25 cellular contexts compared by ENCODE assay signal in the genomic region with DNA sequence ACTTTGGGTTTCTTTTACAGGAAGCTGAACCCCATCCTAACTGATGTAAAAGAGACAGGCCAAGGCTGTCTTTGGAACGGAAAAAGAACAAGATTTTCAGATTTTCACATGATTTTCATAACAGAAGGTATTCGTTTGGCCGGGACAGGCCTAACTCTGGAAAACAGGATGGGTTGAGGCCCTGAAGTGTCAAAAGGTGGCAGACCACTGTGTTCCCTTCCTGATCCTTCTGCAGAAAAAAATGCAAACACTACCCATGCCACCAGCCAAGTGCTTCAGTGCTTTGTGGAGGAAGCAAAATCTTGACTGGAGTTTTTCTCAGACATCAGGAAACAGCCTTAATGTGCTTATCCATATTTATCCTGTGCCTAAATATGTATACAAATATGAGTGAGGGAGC.
DNase-seq lines count a peak whose midpoint lies in the region; ATAC-seq lines count a peak whose summit lies in the region.
"Had no signal": no experiment of that assay in that cellular context is flagged by ENCODE, and none has a peak within 500 bp of the region (broad histone marks: within the 10 kb centered on the region; RNA-seq: fewer than 3 reads in every experiment).

No MANE protein-coding gene starts in this region.

- intact Hi-C loops in activated CD4-positive, alpha-beta memory T cell treated with anti-CD3 and anti-CD28 coated beads for 36 hours (cut with micrococcal nuclease): no loop called here
- intact Hi-C loops in naive thymus-derived CD4-positive, alpha-beta T cell (cut with micrococcal nuclease): no loop called here

- H3K27ac Mint-ChIP-seq in activated CD4-positive, alpha-beta memory T cell treated with anti-CD3 and anti-CD28 coated beads for 36 hours: peak overlapping the region; percentile 66
- no peak overlapping the region for H3K27ac Mint-ChIP-seq in activated CD4-positive, alpha-beta memory T cell treated with anti-CD3 and anti-CD28 coated beads, Interleukin-2, amount 10 ng/mL, durations not matched to agents 7 days and 5 days
- H3K27ac Mint-ChIP-seq in CD4-positive, CD25-positive, alpha-beta regulatory T cell: peak overlapping the region; percentile 15 to 43 (median 26)
- peak overlapping the region; percentile 73 to 88 for H3K27ac Mint-ChIP-seq in activated naive CD4-positive, alpha-beta T cell treated with anti-CD3 and anti-CD28 coated beads, Interleukin-2, amount 50 U/mL, for 72 hours
- H3K27ac Mint-ChIP-seq in naive thymus-derived CD4-positive, alpha-beta T cell: peak overlapping the region; percentile 82 to 100 (median 90)
- H3K27ac Mint-ChIP-seq: B cell; stimulated activated naive CD8-positive, alpha-beta T cell treated with anti-CD3 and anti-CD28 coated beads, Interleukin-15, Interleukin-2, amounts not matched to agents 100 ng/mL and 50 ng/mL, for 24 hours had no signal

- H3K27ac ChIP-seq in CD4-positive, CD25-positive, alpha-beta regulatory T cell (ENCODE audit: insufficient read depth, low read length, poor library complexity, severe bottlenecking): no peak overlapping the region
- H3K27ac ChIP-seq in naive thymus-derived CD4-positive, alpha-beta T cell (ENCODE audit: low read depth, low read length): peak overlapping the region; percentile 53
- H3K27ac ChIP-seq: body of pancreas, parathyroid adenoma, tibial artery had no signal

- H3K36me3 Mint-ChIP-seq in activated CD4-positive, alpha-beta memory T cell treated with anti-CD3 and anti-CD28 coated beads for 36 hours: no peaks in the 10 kb centered on the region
- no peaks in the 10 kb centered on the region for H3K36me3 Mint-ChIP-seq in activated CD4-positive, alpha-beta memory T cell treated with anti-CD3 and anti-CD28 coated beads, Interleukin-2, amount 10 ng/mL, durations not matched to agents 7 days and 5 days (ENCODE audit: low read depth)
- peaks cover 8% of the 10 kb centered on the region for H3K36me3 Mint-ChIP-seq in CD4-positive, CD25-positive, alpha-beta regulatory T cell
- H3K36me3 Mint-ChIP-seq in activated naive CD4-positive, alpha-beta T cell treated with anti-CD3 and anti-CD28 coated beads, Interleukin-2, amount 50 U/mL, for 72 hours: no peaks in the 10 kb centered on the region
- peaks cover 8 to 50% (median 28%) of the 10 kb centered on the region in 5 donors for H3K36me3 Mint-ChIP-seq in naive thymus-derived CD4-positive, alpha-beta T cell

- H3K4me1 ChIP-seq in CD4-positive, CD25-positive, alpha-beta regulatory T cell (ENCODE audit: control insufficient read depth, insufficient read depth, low read length, poor library complexity, severe bottlenecking): no peaks in the 10 kb centered on the region
- H3K4me1 ChIP-seq in naive thymus-derived CD4-positive, alpha-beta T cell (ENCODE audit: control insufficient read depth in 2 of 2, insufficient read depth in 2 of 2, low read length in 2 of 2): peaks cover 0 to 46% of the 10 kb centered on the region in 2 donors
- H3K4me1 ChIP-seq: body of pancreas, esophagus squamous epithelium, parathyroid adenoma, tibial artery had no signal

- H3K4me1 Mint-ChIP-seq in activated CD4-positive, alpha-beta memory T cell treated with anti-CD3 and anti-CD28 coated beads for 36 hours (ENCODE audit: low read depth): peaks cover 42% of the 10 kb centered on the region
- H3K4me1 Mint-ChIP-seq in activated CD4-positive, alpha-beta memory T cell treated with anti-CD3 and anti-CD28 coated beads, Interleukin-2, amount 10 ng/mL, durations not matched to agents 7 days and 5 days: peaks cover 15% of the 10 kb centered on the region
- peaks cover 0 to 49% (median 17%) of the 10 kb centered on the region in 4 donors for H3K4me1 Mint-ChIP-seq in CD4-positive, CD25-positive, alpha-beta regulatory T cell
- peaks cover 27 to 88% (median 68%) of the 10 kb centered on the region in 7 donors for H3K4me1 Mint-ChIP-seq in naive thymus-derived CD4-positive, alpha-beta T cell
- H3K4me1 Mint-ChIP-seq: B cell had no signal

- no peak overlapping the region for H3K4me3 ChIP-seq in CD4-positive, CD25-positive, alpha-beta regulatory T cell (ENCODE audit: low read depth, low read length)
- no peak overlapping the region for H3K4me3 ChIP-seq in naive thymus-derived CD4-positive, alpha-beta T cell (ENCODE audit: low read length)
- H3K4me3 ChIP-seq: body of pancreas, dorsolateral prefrontal cortex, esophagus squamous epithelium, heart right ventricle, tibial artery had no signal

- no peaks in the 10 kb centered on the region for H3K27me3 ChIP-seq in CD4-positive, CD25-positive, alpha-beta regulatory T cell (ENCODE audit: control insufficient read depth, insufficient read depth, low read length)
- H3K27me3 ChIP-seq in naive thymus-derived CD4-positive, alpha-beta T cell (ENCODE audit: control insufficient read depth in 2 of 2, insufficient read depth in 2 of 2, low read length in 2 of 2): no peaks in the 10 kb centered on the region
- H3K27me3 ChIP-seq: body of pancreas, dorsolateral prefrontal cortex, esophagus squamous epithelium, heart right ventricle, tibial artery had no signal

- POLR2A ChIA-PET in activated CD4-positive, alpha-beta memory T cell treated with anti-CD3 and anti-CD28 coated beads for 36 hours (lab: Charles Lee): no interaction called here
- POLR2A ChIA-PET in activated CD4-positive, alpha-beta memory T cell treated with anti-CD3 and anti-CD28 coated beads, Interleukin-2, amount 10 ng/mL, durations not matched to agents 7 days and 5 days (lab: Charles Lee): no interaction called here
- POLR2A ChIA-PET in naive thymus-derived CD4-positive, alpha-beta T cell (lab: Charles Lee): interaction anchor here (0.6 to 11.1 kb wide), 11 partner anchors 16 to 115 kb away, joined by 3 to 80 read pairs (median 8); partner anchors contain the start of gene IL6ST

- no peak for DNase-seq in activated CD4-positive, alpha-beta memory T cell treated with anti-CD3 and anti-CD28 coated beads for 36 hours
- no peak for DNase-seq in activated CD4-positive, alpha-beta memory T cell treated with anti-CD3 and anti-CD28 coated beads, Interleukin-2, amount 10 ng/mL, durations not matched to agents 7 days and 5 days
- DNase-seq in CD4-positive, CD25-positive, alpha-beta regulatory T cell: no peak
- DNase-seq in activated naive CD4-positive, alpha-beta T cell treated with anti-CD3 and anti-CD28 coated beads, Interleukin-2, amount 50 U/mL, for 72 hours (ENCODE audit: low spot score in 2 of 2): no peak
- DNase-seq in naive thymus-derived CD4-positive, alpha-beta T cell: no peak
- DNase-seq in NCI-H1694 (lab: John Stamatoyannopoulos, UW) (no peak), MV-4-11 (lab: John Stamatoyannopoulos, UW) (no peak)
- DNase-seq: activated CD4-positive, CD25-positive, alpha-beta regulatory T cell; activated effector memory CD4-positive, alpha-beta T cell treated with Interleukin-2 at 50 U/mL for 16 hours; body of pancreas; DMS 273 treated with DMSO at 0.1 percent for 48 hours; dorsolateral prefrontal cortex; esophagus squamous epithelium; foreskin melanocyte; heart right ventricle; mammary epithelial cell; NCI-H1048; NCI-H446 treated with DMSO at 0.1 percent for 48 hours; NCI-H82; stimulated activated CD4-positive, alpha-beta T cell treated with anti-CD3 and anti-CD28 coated beads, Interleukin-2, amount 100 ng/mL, for 24 hours; tibial artery had no signal

- CTCF ChIA-PET in activated CD4-positive, alpha-beta memory T cell treated with anti-CD3 and anti-CD28 coated beads for 36 hours (lab: Charles Lee): no interaction called here
- CTCF ChIA-PET in activated CD4-positive, alpha-beta memory T cell treated with anti-CD3 and anti-CD28 coated beads, Interleukin-2, amount 10 ng/mL, durations not matched to agents 7 days and 5 days (lab: Charles Lee): no interaction called here
- CTCF ChIA-PET in naive thymus-derived CD4-positive, alpha-beta T cell (lab: Charles Lee): interaction anchor here (1.1 kb wide), 1 partner anchor 93 kb away, joined by 4 read pairs; no protein-coding TSS in a partner anchor

- H3K9me3 ChIP-seq in CD4-positive, CD25-positive, alpha-beta regulatory T cell (ENCODE audit: control insufficient read depth in 2 of 2, low read length in 2 of 2): no peaks in the 10 kb centered on the region
- no peaks in the 10 kb centered on the region for H3K9me3 ChIP-seq in naive thymus-derived CD4-positive, alpha-beta T cell (ENCODE audit: control insufficient read depth in 2 of 3, low read length in 3 of 3)
- H3K9me3 ChIP-seq: body of pancreas, esophagus squamous epithelium, heart right ventricle, tibial artery had no signal

- no peak for ATAC-seq in CD4-positive, CD25-positive, alpha-beta regulatory T cell (ENCODE audit: low read depth in 2 of 2)
- ATAC-seq in activated naive CD4-positive, alpha-beta T cell treated with anti-CD3 and anti-CD28 coated beads, Interleukin-2, amount 50 U/mL, for 72 hours: no peak
- ATAC-seq in naive thymus-derived CD4-positive, alpha-beta T cell: no peak
- ATAC-seq in GM21529 (IDR thresholded peaks at IDR 0.05; ENCODE audit: unreplicated experiment): no peak
- ATAC-seq: body of pancreas had no signal

- no peaks in the 10 kb centered on the region for H3K9me3 Mint-ChIP-seq in activated CD4-positive, alpha-beta memory T cell treated with anti-CD3 and anti-CD28 coated beads for 36 hours
- no peaks in the 10 kb centered on the region for H3K9me3 Mint-ChIP-seq in activated CD4-positive, alpha-beta memory T cell treated with anti-CD3 and anti-CD28 coated beads, Interleukin-2, amount 10 ng/mL, durations not matched to agents 7 days and 5 days
- H3K9me3 Mint-ChIP-seq in CD4-positive, CD25-positive, alpha-beta regulatory T cell: no peaks in the 10 kb centered on the region
- H3K9me3 Mint-ChIP-seq in activated naive CD4-positive, alpha-beta T cell treated with anti-CD3 and anti-CD28 coated beads, Interleukin-2, amount 50 U/mL, for 72 hours: no peaks in the 10 kb centered on the region
- no peaks in the 10 kb centered on the region for H3K9me3 Mint-ChIP-seq in naive thymus-derived CD4-positive, alpha-beta T cell
- H3K9me3 Mint-ChIP-seq: stimulated activated naive CD8-positive, alpha-beta T cell treated with anti-CD3 and anti-CD28 coated beads, Interleukin-15, Interleukin-2, amounts not matched to agents 100 ng/mL and 50 ng/mL, for 24 hours had no signal

- no peaks in the 10 kb centered on the region for H3K36me3 ChIP-seq in CD4-positive, CD25-positive, alpha-beta regulatory T cell (ENCODE audit: control insufficient read depth, insufficient read depth, low read length)
- peaks cover 0 to 21% (median 0%) of the 10 kb centered on the region in 3 experiments for H3K36me3 ChIP-seq in naive thymus-derived CD4-positive, alpha-beta T cell (ENCODE audit: control insufficient read depth in 2 of 3, insufficient read depth in 3 of 3, low read length in 3 of 3)
- H3K36me3 ChIP-seq: esophagus squamous epithelium, heart right ventricle, tibial artery had no signal

- no peak overlapping the region for H3K4me3 Mint-ChIP-seq in activated CD4-positive, alpha-beta memory T cell treated with anti-CD3 and anti-CD28 coated beads for 36 hours
- no peak overlapping the region for H3K4me3 Mint-ChIP-seq in activated CD4-positive, alpha-beta memory T cell treated with anti-CD3 and anti-CD28 coated beads, Interleukin-2, amount 10 ng/mL, durations not matched to agents 7 days and 5 days
- no peak overlapping the region for H3K4me3 Mint-ChIP-seq in CD4-positive, CD25-positive, alpha-beta regulatory T cell
- peak overlapping the region in 9 of 10 donors; percentile 8 to 77 (median 69) for H3K4me3 Mint-ChIP-seq in naive thymus-derived CD4-positive, alpha-beta T cell
- H3K4me3 Mint-ChIP-seq: B cell; stimulated activated naive CD8-positive, alpha-beta T cell treated with anti-CD3 and anti-CD28 coated beads, Interleukin-15, Interleukin-2, amounts not matched to agents 100 ng/mL and 50 ng/mL, for 24 hours had no signal

- H3K27me3 Mint-ChIP-seq in activated CD4-positive, alpha-beta memory T cell treated with anti-CD3 and anti-CD28 coated beads for 36 hours: no peaks in the 10 kb centered on the region
- peaks cover 8% of the 10 kb centered on the region for H3K27me3 Mint-ChIP-seq in activated CD4-positive, alpha-beta memory T cell treated with anti-CD3 and anti-CD28 coated beads, Interleukin-2, amount 10 ng/mL, durations not matched to agents 7 days and 5 days
- H3K27me3 Mint-ChIP-seq in CD4-positive, CD25-positive, alpha-beta regulatory T cell: peaks cover 9% of the 10 kb centered on the region
- no peaks in the 10 kb centered on the region for H3K27me3 Mint-ChIP-seq in naive thymus-derived CD4-positive, alpha-beta T cell

Comparison
In these comparisons a context has a peak if more than half of its experiments do, and no peak if none do; other contexts are left out.
1. H3K4me3 Mint-ChIP-seq: peak in naive thymus-derived CD4-positive, alpha-beta T cell (9 of 10); none in activated CD4-positive, alpha-beta memory T cell treated with anti-CD3 and anti-CD28 coated beads for 36 hours (single experiment), activated CD4-positive, alpha-beta memory T cell treated with anti-CD3 and anti-CD28 coated beads, Interleukin-2, amount 10 ng/mL, durations not matched to agents 7 days and 5 days (single experiment) and CD4-positive, CD25-positive, alpha-beta regulatory T cell (0 of 4).